8 cellular contexts compared by ENCODE assay signal in the genomic region with DNA sequence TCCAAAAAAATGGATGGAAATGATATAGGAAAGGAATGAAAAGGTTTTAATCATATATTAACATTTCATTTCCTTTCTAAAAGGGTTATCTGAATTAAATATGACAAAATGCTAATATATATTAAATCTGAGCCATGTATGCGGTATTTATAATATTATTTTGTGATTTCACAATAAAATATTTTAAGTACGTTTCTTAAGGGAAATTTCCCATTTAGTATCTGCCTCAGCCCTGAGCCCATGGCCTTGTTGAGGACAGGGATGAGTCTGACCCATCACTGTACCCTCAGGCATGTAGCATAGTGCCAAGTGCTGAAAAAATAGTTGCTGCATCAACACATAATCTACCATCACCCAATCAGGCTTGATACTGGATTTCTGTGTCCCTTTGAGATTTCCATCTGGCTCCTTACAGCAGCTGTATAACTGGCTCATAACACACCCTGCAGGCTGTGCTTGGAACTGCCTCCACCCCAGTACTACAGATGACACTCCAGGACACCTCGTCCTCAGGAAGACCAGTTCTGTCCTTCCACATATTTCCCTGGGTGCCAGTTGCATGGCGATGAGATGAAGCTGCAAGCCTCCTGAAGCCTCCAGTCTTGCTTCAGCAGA. TPM values are rescaled to one million over a fixed set of nuclear protein-coding genes. Genes with fewer than 3 reads are reported as not detected.
DNase-seq lines count a peak whose midpoint lies in the region; ATAC-seq and TF ChIP-seq lines count a peak whose summit lies in the region.

No MANE protein-coding gene starts in this region.

- peak; percentile 14 for TF ChIP-seq CTCF in mucosa of descending colon (IDR thresholded peaks at IDR 0.05)

- ATAC-seq in GM18520 (IDR thresholded peaks at IDR 0.05; ENCODE audit: unreplicated experiment) (peak; percentile 68), mucosa of descending colon (peak; percentile 74), HG02763 (IDR thresholded peaks at IDR 0.05; ENCODE audit: unreplicated experiment) (no peak)
- ATAC-seq in stimulated activated memory B cell treated with anti-CD40 and anti-IgM and Interleukin-4, amounts not matched to agents 10 μg/mL and 1 μg/mL and 100 μg/mL, for 72 hours: no peak

- no peaks in the 10 kb centered on the region for H3K9me3 Mint-ChIP-seq in activated naive CD4-positive, alpha-beta T cell treated with anti-CD3 and anti-CD28 coated beads, Interleukin-2, amount 10 ng/mL, durations not matched to agents 7 days and 5 days
- H3K9me3 Mint-ChIP-seq in stimulated activated memory B cell treated with anti-CD40 and anti-IgM and Interleukin-4, amounts not matched to agents 10 μg/mL and 1 μg/mL and 100 μg/mL, for 72 hours: peaks cover 7% of the 10 kb centered on the region

- no peak overlapping the region for H3K4me3 ChIP-seq in mucosa of descending colon

- CTCF ChIA-PET in activated naive CD4-positive, alpha-beta T cell treated with anti-CD3 and anti-CD28 coated beads, Interleukin-2, amount 10 ng/mL, durations not matched to agents 7 days and 5 days (lab: Charles Lee): interaction anchor here (0.7 to 2.0 kb wide), 7 partner anchors 14 to 67 kb away, joined by 3 to 4 read pairs (median 3); no protein-coding TSS in a partner anchor

- no peaks in the 10 kb centered on the region for H3K4me1 ChIP-seq in mucosa of descending colon (ENCODE audit: low read depth)

- peaks cover 21% of the 10 kb centered on the region for H3K36me3 Mint-ChIP-seq in activated naive CD4-positive, alpha-beta T cell treated with anti-CD3 and anti-CD28 coated beads, Interleukin-2, amount 10 ng/mL, durations not matched to agents 7 days and 5 days
- H3K36me3 Mint-ChIP-seq in stimulated activated memory B cell treated with anti-CD40 and anti-IgM and Interleukin-4, amounts not matched to agents 10 μg/mL and 1 μg/mL and 100 μg/mL, for 72 hours: peaks cover 45% of the 10 kb centered on the region

- H3K4me3 Mint-ChIP-seq in activated naive CD4-positive, alpha-beta T cell treated with anti-CD3 and anti-CD28 coated beads, Interleukin-2, amount 10 ng/mL, durations not matched to agents 7 days and 5 days: no peak overlapping the region
- no peak overlapping the region for H3K4me3 Mint-ChIP-seq in stimulated activated memory B cell treated with anti-CD40 and anti-IgM and Interleukin-4, amounts not matched to agents 10 μg/mL and 1 μg/mL and 100 μg/mL, for 72 hours

- peaks cover 13% of the 10 kb centered on the region for H3K4me1 Mint-ChIP-seq in activated naive CD4-positive, alpha-beta T cell treated with anti-CD3 and anti-CD28 coated beads, Interleukin-2, amount 10 ng/mL, durations not matched to agents 7 days and 5 days
- H3K4me1 Mint-ChIP-seq in stimulated activated memory B cell treated with anti-CD40 and anti-IgM and Interleukin-4, amounts not matched to agents 10 μg/mL and 1 μg/mL and 100 μg/mL, for 72 hours: peaks cover 3% of the 10 kb centered on the region

- no peaks in the 10 kb centered on the region for H3K36me3 ChIP-seq in mucosa of descending colon (ENCODE audit: low read depth)

- H3K9me3 ChIP-seq in mucosa of descending colon: peaks cover 6% of the 10 kb centered on the region

- peak; percentile 25 to 37 for DNase-seq in AML-193 (lab: John Stamatoyannopoulos, UW)
- DNase-seq in HT1080 (ENCODE audit: low read depth): peak; percentile 43
- peak; percentile 34 for DNase-seq in activated naive CD4-positive, alpha-beta T cell treated with anti-CD3 and anti-CD28 coated beads, Interleukin-2, amount 10 ng/mL, durations not matched to agents 7 days and 5 days
- DNase-seq in mucosa of descending colon: peak in 2 of 3 donors; percentile 41 to 50
- no peak for DNase-seq in cerebellar cortex (ENCODE audit: low spot score)

- no peak overlapping the region for H3K27ac Mint-ChIP-seq in activated naive CD4-positive, alpha-beta T cell treated with anti-CD3 and anti-CD28 coated beads, Interleukin-2, amount 10 ng/mL, durations not matched to agents 7 days and 5 days
- no peak overlapping the region for H3K27ac Mint-ChIP-seq in stimulated activated memory B cell treated with anti-CD40 and anti-IgM and Interleukin-4, amounts not matched to agents 10 μg/mL and 1 μg/mL and 100 μg/mL, for 72 hours

- intact Hi-C loops in mucosa of descending colon (cut with DNase I, micrococcal nuclease): no loop called here

- no peaks in the 10 kb centered on the region for H3K27me3 Mint-ChIP-seq in activated naive CD4-positive, alpha-beta T cell treated with anti-CD3 and anti-CD28 coated beads, Interleukin-2, amount 10 ng/mL, durations not matched to agents 7 days and 5 days
- H3K27me3 Mint-ChIP-seq in stimulated activated memory B cell treated with anti-CD40 and anti-IgM and Interleukin-4, amounts not matched to agents 10 μg/mL and 1 μg/mL and 100 μg/mL, for 72 hours: no peaks in the 10 kb centered on the region

RNA-seq across cellular contexts. Expression of a gene that starts 59.4 kb away (rescaled TPM):
- 1.6 and 3.0 TPM in 2 replicates for total RNA-seq in HT1080 (2014; rRNA removed; shearing (Covaris generic))
- 1.6 and 7.3 TPM in 2 replicates for polyA plus RNA-seq in HT1080 (2015; cell fraction: cytosol; rRNA removed)
- 1.9 and 2.5 TPM in 2 replicates for polyA plus RNA-seq in HT1080 (2015; cell fraction: nucleus; rRNA removed)
- total RNA-seq in mucosa of descending colon: 1 to 10 TPM; 2.1 to 4.4 (median 2.6) TPM

Comparison
In these comparisons a context has a peak if more than half of its experiments do, and no peak if none do; other contexts are left out.
1. ATAC-seq: peak in GM18520 (single experiment) and mucosa of descending colon (single experiment); none in stimulated activated memory B cell treated with anti-CD40 and anti-IgM and Interleukin-4, amounts not matched to agents 10 μg/mL and 1 μg/mL and 100 μg/mL, for 72 hours (single experiment) and HG02763 (single experiment).